25 cellular contexts compared by ENCODE assay signal in the genomic region with DNA sequence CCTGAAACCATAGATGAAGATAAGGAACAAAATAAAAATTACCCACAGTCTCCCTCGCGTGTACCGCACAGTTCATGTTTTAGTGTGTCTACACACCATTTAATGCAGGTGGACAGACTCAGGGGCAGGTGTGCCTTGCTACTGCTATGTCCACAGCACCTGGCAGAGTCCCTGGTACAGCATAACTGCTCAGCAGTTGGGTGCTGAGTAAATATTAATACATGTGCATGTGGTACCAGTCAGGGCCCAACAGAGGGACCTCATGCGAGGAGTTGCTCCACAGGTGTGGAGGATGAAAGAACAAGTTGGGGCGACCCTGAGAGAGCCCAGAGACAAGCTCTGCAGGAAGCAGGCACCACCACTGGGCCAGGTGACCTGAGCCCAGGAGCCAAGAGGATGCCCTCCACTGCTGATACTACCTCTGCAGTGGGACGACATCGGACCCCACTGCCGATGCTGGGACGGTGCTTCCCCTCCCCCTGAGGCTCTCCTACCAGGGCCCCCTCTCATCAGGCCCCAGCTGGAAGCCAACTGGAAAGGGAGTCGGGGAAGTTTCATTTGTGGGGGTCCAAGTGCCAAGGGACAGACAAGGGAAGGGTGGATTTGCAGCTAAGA.
A peak's percentile ranks its signal among the peaks of the same experiment; 100 is the strongest.
DNase-seq lines count a peak whose midpoint lies in the region; TF ChIP-seq lines count a peak whose summit lies in the region.
"Had no signal": no experiment of that assay in that cellular context is flagged by ENCODE, and none has a peak within 500 bp of the region (broad histone marks: within the 10 kb centered on the region; RNA-seq: fewer than 3 reads in every experiment).

No MANE protein-coding gene starts in this region.

- no peak for TF ChIP-seq EP300 in stomach (IDR thresholded peaks at IDR 0.05)

- TF ChIP-seq POLR2A in stomach (IDR thresholded peaks at IDR 0.05) (no peak), esophagus squamous epithelium (IDR thresholded peaks at IDR 0.05) (no peak)

- H3K9me3 ChIP-seq in stomach (no peaks in the 10 kb centered on the region), esophagus squamous epithelium (no peaks in the 10 kb centered on the region)
- H3K9me3 ChIP-seq: left lung, thoracic aorta had no signal

- H3K4me1 ChIP-seq in stomach (peaks cover 28 to 54% (median 41%) of the 10 kb centered on the region in 4 donors), esophagus squamous epithelium (peaks cover 0 to 10% (median 0%) of the 10 kb centered on the region in 3 donors)

- WGBS in stomach, 5 donors = 56 to 83% (median 73%) methylated on average over 10 of the region's 10 CpGs
- 83 to 97% methylated on average over 6 to 9 of the region's 10 CpGs for WGBS in esophagus squamous epithelium, 2 donors

- H3K27ac ChIP-seq in stomach = peak overlapping the region in 4 of 5 donors; percentile 29 to 74 (median 66)
- no peak overlapping the region for H3K27ac ChIP-seq in esophagus squamous epithelium
- H3K27ac ChIP-seq in brain microvascular endothelial cell = no peak overlapping the region
- H3K27ac ChIP-seq: left lung, thoracic aorta had no signal

- H3K36me3 ChIP-seq in stomach (no peaks in the 10 kb centered on the region), esophagus squamous epithelium (no peaks in the 10 kb centered on the region), brain microvascular endothelial cell (replicated peaks) (no peaks in the 10 kb centered on the region)
- H3K36me3 ChIP-seq: left lung, thoracic aorta had no signal

- peak in 2 of 3 experiments; percentile 41 to 71 for DNase-seq in NCI-H1417 (lab: John Stamatoyannopoulos, UW)
- no peak for DNase-seq in NCI-H1417 treated with DMSO at 0.1 percent for 48 hours (lab: John Stamatoyannopoulos, UW)
- DNase-seq in NCI-H510A (lab: John Stamatoyannopoulos, UW) = peak; percentile 75
- no peak for DNase-seq in epithelial cell of esophagus (ENCODE audit: low read depth)
- peak; percentile 80 for DNase-seq in stomach
- no peak for DNase-seq in NCI-H446 treated with DMSO at 0.1 percent for 48 hours (lab: John Stamatoyannopoulos, UW)
- no peak for DNase-seq in esophagus squamous epithelium (lab: John Stamatoyannopoulos, UW)
- DNase-seq in brain microvascular endothelial cell = no peak
- DNase-seq: 8988T; activated CD4-positive, alpha-beta T cell treated with anti-CD3 and anti-CD28 coated beads for 4 hours; activated effector memory CD4-positive, alpha-beta T cell treated with Interleukin-2 at 50 U/mL for 16 hours; activated T-cell treated with anti-CD3 and anti-CD28 coated beads for 4 hours; anterior cingulate cortex; CD4-positive, CD25-positive, alpha-beta regulatory T cell; EL; GOT3; left lung; naive B cell; NCI-H82; occipital lobe; PC-3; stimulated activated naive CD4-positive, alpha-beta T cell treated with Interleukin-2 at 50 U/mL for 16 hours; T-helper 17 cell had no signal

- in situ Hi-C loops in brain microvascular endothelial cell (cut with HindIII; ENCODE audit: low pct_ligation_motif_present, low sequenced_read_pairs) = no loop called here

- intact Hi-C loops in stomach (cut with DNase I; ENCODE audit: low total_unique reads) = no loop called here
- intact Hi-C loops in esophagus squamous epithelium (cut with DNase I) = no loop called here

- H3K4me3 ChIP-seq in epithelial cell of esophagus (ENCODE audit: low read length) (no peak overlapping the region), stomach (no peak overlapping the region), esophagus squamous epithelium (no peak overlapping the region), brain microvascular endothelial cell (ENCODE audit: low read depth, low read length) (no peak overlapping the region)
- H3K4me3 ChIP-seq: GM12878, left lung, thoracic aorta had no signal

- H3K27me3 ChIP-seq in stomach = no peaks in the 10 kb centered on the region
- no peaks in the 10 kb centered on the region for H3K27me3 ChIP-seq in esophagus squamous epithelium
- H3K27me3 ChIP-seq in brain microvascular endothelial cell (replicated peaks) = no peaks in the 10 kb centered on the region
- H3K27me3 ChIP-seq: left lung had no signal

- peak; percentile 6 for TF ChIP-seq CTCF in epithelial cell of esophagus (IDR thresholded peaks at IDR 0.05; ENCODE audit: insufficient read depth, low read depth, low read length, missing control alignments)
- TF ChIP-seq CTCF in stomach (IDR thresholded peaks at IDR 0.05) = no peak
- no peak for TF ChIP-seq CTCF in esophagus squamous epithelium (IDR thresholded peaks at IDR 0.05)
- no peak for TF ChIP-seq CTCF in brain microvascular endothelial cell (IDR thresholded peaks at IDR 0.05; ENCODE audit: low read depth, low read length, missing control alignments)

Comparison
In these comparisons a context has a peak if more than half of its experiments do, and no peak if none do; other contexts are left out.
1. DNase-seq: peak in NCI-H1417 (2 of 3), NCI-H510A (single experiment) and stomach (single experiment); none in NCI-H1417 treated with DMSO at 0.1 percent for 48 hours (single experiment), epithelial cell of esophagus (single experiment), NCI-H446 treated with DMSO at 0.1 percent for 48 hours (single experiment), esophagus squamous epithelium (single experiment) and brain microvascular endothelial cell (single experiment).
2. H3K27ac ChIP-seq: peak in stomach (4 of 5); none in esophagus squamous epithelium (0 of 4) and brain microvascular endothelial cell (single experiment).